In genomic region chr10:104324931-104325330, GRCh38 we compare ENCODE assay signal across 12 cellular contexts. TPM values are rescaled to one million over a fixed set of nuclear protein-coding genes. Genes with fewer than 3 reads are reported as not detected.
DNase-seq lines count a peak whose midpoint lies in the region; ATAC-seq, FAIRE-seq and TF ChIP-seq lines count a peak whose summit lies in the region.
"Had no signal": no experiment of that assay in that cellular context is flagged by ENCODE, and none has a peak within 500 bp of the region (broad histone marks: within the 10 kb centered on the region; RNA-seq: fewer than 3 reads in every experiment).

No MANE protein-coding gene starts in this region.

- intact Hi-C loops in activated CD4-positive, alpha-beta memory T cell treated with anti-CD3 and anti-CD28 coated beads for 36 hours (cut with micrococcal nuclease) = loop anchor here (2.0 kb wide), 1 partner anchor 14 kb away; the partner anchor contains the start of gene ITPRIP
- intact Hi-C loops in kidney (cut with DNase I) = no loop called here

- H3K4me3 ChIP-seq in kidney (ENCODE audit: low read length in 2 of 2) = no peak overlapping the region

- H3K4me1 ChIP-seq in kidney (ENCODE audit: control insufficient read depth in 1 of 2, insufficient read depth in 1 of 2, low read depth in 1 of 2, low read length in 2 of 2) = peaks cover 48 to 68% of the 10 kb centered on the region in 2 donors

- TF ChIP-seq POLR2A in GM12891 (IDR thresholded peaks at IDR 0.05; ENCODE audit: low read depth, low read length) = no peak

- no peak overlapping the region for H3K9ac ChIP-seq in kidney (ENCODE audit: low read length in 2 of 2)

- no peaks in the 10 kb centered on the region for H3K9me3 Mint-ChIP-seq in T-helper 2 cell treated with Interferon-gamma antibody and Interleukin-4, amounts not matched to agents 5 μg/mL and 100 μg/mL, for 36 hours
- H3K9me3 Mint-ChIP-seq in activated CD4-positive, alpha-beta memory T cell treated with anti-CD3 and anti-CD28 coated beads for 36 hours = no peaks in the 10 kb centered on the region
- no peaks in the 10 kb centered on the region for H3K9me3 Mint-ChIP-seq in stimulated activated naive CD8-positive, alpha-beta T cell treated with anti-CD3 and anti-CD28 coated beads, Interleukin-15, amount 100 ng/mL, for 72 hours

- DNase-seq in T-helper 2 cell treated with Interferon-gamma antibody and Interleukin-4, amounts not matched to agents 5 μg/mL and 100 μg/mL, for 36 hours (ENCODE audit: low spot score) = no peak
- DNase-seq in T-helper 2 cell (no peak), kidney (no peak), NCI-H1694 treated with DMSO at 0.1 percent for 48 hours (lab: John Stamatoyannopoulos, UW) (no peak), GM12891 (ENCODE audit: insufficient read length, low spot score) (no peak), NCI-H2107 treated with DMSO at 0.1 percent for 48 hours (lab: John Stamatoyannopoulos, UW; ENCODE audit: unreplicated experiment) (no peak)
- no peak for DNase-seq in activated CD4-positive, alpha-beta memory T cell treated with anti-CD3 and anti-CD28 coated beads for 36 hours
- DNase-seq in stimulated activated naive CD8-positive, alpha-beta T cell treated with anti-CD3 and anti-CD28 coated beads, Interleukin-15, amount 100 ng/mL, for 72 hours = no peak
- DNase-seq: NCI-H1105, NCI-H526 treated with DMSO at 0.1 percent for 48 hours, SHP77 had no signal

- no peaks in the 10 kb centered on the region for H3K36me3 ChIP-seq in kidney (ENCODE audit: control insufficient read depth in 1 of 2, insufficient read depth in 2 of 2, low read length in 2 of 2)

- peak overlapping the region; percentile 45 for H3K27ac Mint-ChIP-seq in T-helper 2 cell treated with Interferon-gamma antibody and Interleukin-4, amounts not matched to agents 5 μg/mL and 100 μg/mL, for 36 hours
- peak overlapping the region; percentile 62 for H3K27ac Mint-ChIP-seq in activated CD4-positive, alpha-beta memory T cell treated with anti-CD3 and anti-CD28 coated beads for 36 hours
- peak overlapping the region; percentile 87 to 92 for H3K27ac Mint-ChIP-seq in stimulated activated naive CD8-positive, alpha-beta T cell treated with anti-CD3 and anti-CD28 coated beads, Interleukin-15, amount 100 ng/mL, for 72 hours

- TF ChIP-seq CTCF in kidney (IDR thresholded peaks at IDR 0.05; ENCODE audit: borderline replicate concordance, extremely low read depth, insufficient read depth) = no peak

- ATAC-seq in stimulated activated naive CD8-positive, alpha-beta T cell treated with anti-CD3 and anti-CD28 coated beads, Interleukin-15, amount 100 ng/mL, for 72 hours = no peak

- H3K4me1 Mint-ChIP-seq in T-helper 2 cell treated with Interferon-gamma antibody and Interleukin-4, amounts not matched to agents 5 μg/mL and 100 μg/mL, for 36 hours (ENCODE audit: low read depth) = peaks cover 83% of the 10 kb centered on the region
- H3K4me1 Mint-ChIP-seq in activated CD4-positive, alpha-beta memory T cell treated with anti-CD3 and anti-CD28 coated beads for 36 hours (ENCODE audit: low read depth) = peaks cover 95% of the 10 kb centered on the region
- peaks cover 100% of the 10 kb centered on the region for H3K4me1 Mint-ChIP-seq in stimulated activated naive CD8-positive, alpha-beta T cell treated with anti-CD3 and anti-CD28 coated beads, Interleukin-15, amount 100 ng/mL, for 72 hours

- no peaks in the 10 kb centered on the region for H3K9me3 ChIP-seq in kidney (ENCODE audit: control insufficient read depth in 1 of 2, low read length in 2 of 2)

- peak overlapping the region; percentile 72 for H3K4me3 Mint-ChIP-seq in T-helper 2 cell treated with Interferon-gamma antibody and Interleukin-4, amounts not matched to agents 5 μg/mL and 100 μg/mL, for 36 hours
- H3K4me3 Mint-ChIP-seq in activated CD4-positive, alpha-beta memory T cell treated with anti-CD3 and anti-CD28 coated beads for 36 hours = no peak overlapping the region
- peak overlapping the region; percentile 80 to 84 for H3K4me3 Mint-ChIP-seq in stimulated activated naive CD8-positive, alpha-beta T cell treated with anti-CD3 and anti-CD28 coated beads, Interleukin-15, amount 100 ng/mL, for 72 hours

- H3K36me3 Mint-ChIP-seq in T-helper 2 cell treated with Interferon-gamma antibody and Interleukin-4, amounts not matched to agents 5 μg/mL and 100 μg/mL, for 36 hours (ENCODE audit: low read depth) = peaks cover 19% of the 10 kb centered on the region
- peaks cover 10% of the 10 kb centered on the region for H3K36me3 Mint-ChIP-seq in activated CD4-positive, alpha-beta memory T cell treated with anti-CD3 and anti-CD28 coated beads for 36 hours

- peak overlapping the region; percentile 69 to 78 for H3K27ac ChIP-seq in kidney (ENCODE audit: low read depth in 2 of 2, low read length in 2 of 2)
- H3K27ac ChIP-seq: VCaP had no signal

- POLR2A ChIA-PET in activated CD4-positive, alpha-beta memory T cell treated with anti-CD3 and anti-CD28 coated beads for 36 hours (lab: Charles Lee) = interaction anchor here (0.6 kb wide), 1 partner anchor 1153 kb away, joined by 3 read pairs; no protein-coding TSS in a partner anchor

- no peaks in the 10 kb centered on the region for H3K27me3 Mint-ChIP-seq in T-helper 2 cell treated with Interferon-gamma antibody and Interleukin-4, amounts not matched to agents 5 μg/mL and 100 μg/mL, for 36 hours (ENCODE audit: low read depth)
- no peaks in the 10 kb centered on the region for H3K27me3 Mint-ChIP-seq in activated CD4-positive, alpha-beta memory T cell treated with anti-CD3 and anti-CD28 coated beads for 36 hours
- no peaks in the 10 kb centered on the region for H3K27me3 Mint-ChIP-seq in stimulated activated naive CD8-positive, alpha-beta T cell treated with anti-CD3 and anti-CD28 coated beads, Interleukin-15, amount 100 ng/mL, for 72 hours

- CTCF ChIA-PET in activated CD4-positive, alpha-beta memory T cell treated with anti-CD3 and anti-CD28 coated beads for 36 hours (lab: Charles Lee) = interaction anchor here (0.7 to 0.8 kb wide), 2 partner anchors 19 to 26 kb away, joined by 3 read pairs; no protein-coding TSS in a partner anchor

- FAIRE-seq in kidney (lab: Jason Lieb, UNC) (no peak), GM12891 (lab: Jason Lieb, UNC) (no peak)

TF ChIP-seq in GM12891, 5 proteins besides CTCF, POLR2A, EP300 and RAD21:
- TF ChIP-seq POU2F2 (IDR thresholded peaks at IDR 0.05; ENCODE audit: low read depth, low read length) (no peak), PAX5 (IDR thresholded peaks at IDR 0.05; ENCODE audit: insufficient read depth, low read length, severe bottlenecking) (no peak), POLR2AphosphoS5 (IDR thresholded peaks at IDR 0.05; ENCODE audit: low read depth, low read length) (no peak), TAF1 (IDR thresholded peaks at IDR 0.05; ENCODE audit: low read depth, low read length) (no peak), SPI1 (IDR thresholded peaks at IDR 0.05; ENCODE audit: low read depth, low read length) (no peak)

RNA-seq across cellular contexts. Expression of gene ITPRIP, which starts 13.3 kb away (rescaled TPM):
- 10 to 100 TPM; 15.6 to 16.6 TPM for total RNA-seq in activated CD4-positive, alpha-beta memory T cell treated with anti-CD3 and anti-CD28 coated beads for 36 hours
- 21.6 TPM for total RNA-seq in kidney
- polyA plus RNA-seq in kidney (ENCODE audit: insufficient read depth, low read depth, low replicate concordance) = 9.0 TPM
- 4.0 TPM for polyA plus RNA-seq in GM12891 (2012; ENCODE audit: low read depth, missing spikeins)

RNA-seq across cellular contexts. Expression of gene CFAP58, which starts 28.7 kb away (rescaled TPM):
- under 1 TPM; 0.31 to 0.88 TPM for total RNA-seq in activated CD4-positive, alpha-beta memory T cell treated with anti-CD3 and anti-CD28 coated beads for 36 hours
- 0.35 TPM for total RNA-seq in kidney
- polyA plus RNA-seq in kidney (ENCODE audit: insufficient read depth, low read depth, low replicate concordance) = 0.19 TPM
- polyA plus RNA-seq in GM12891 (2012; ENCODE audit: low read depth, missing spikeins) = 0.27 TPM

RNA-seq across cellular contexts. Expression of gene GSTO2, which starts 55.9 kb away (rescaled TPM):
- total RNA-seq in activated CD4-positive, alpha-beta memory T cell treated with anti-CD3 and anti-CD28 coated beads for 36 hours = 1 to 10 TPM; 2.3 to 2.6 TPM
- total RNA-seq in kidney = 22.3 TPM
- polyA plus RNA-seq in kidney (ENCODE audit: insufficient read depth, low read depth, low replicate concordance) = 56.7 TPM
- polyA plus RNA-seq in GM12891 (2012; ENCODE audit: low read depth, missing spikeins) = 0.73 TPM
